9 cellular contexts compared by ENCODE assay signal in genomic region chr19:17720487-17720839, GRCh38. TPM values are rescaled to one million over a fixed set of nuclear protein-coding genes. Genes with fewer than 3 reads are reported as not detected.
DNase-seq lines count a peak whose midpoint lies in the region; ATAC-seq, FAIRE-seq and TF ChIP-seq lines count a peak whose summit lies in the region.
"Had no signal": no experiment of that assay in that cellular context is flagged by ENCODE, and none has a peak within 500 bp of the region (broad histone marks: within the 10 kb centered on the region; RNA-seq: fewer than 3 reads in every experiment).

No MANE protein-coding gene starts in this region.

- intact Hi-C loops in breast epithelium (cut with DNase I; ENCODE audit: low total_unique reads), result no loop called here
- intact Hi-C loops in left colon (cut with DNase I, micrococcal nuclease), result no loop called here

- peak overlapping the region; percentile 63 for H3K27ac Mint-ChIP-seq in HFFc6

- no peak for DNase-seq in A549 (ENCODE audit: low read depth in 1 of 2, low spot score in 1 of 2)
- no peak for DNase-seq in HFFc6
- DNase-seq in breast epithelium (ENCODE audit: low spot score in 2 of 2), result no peak
- no peak for DNase-seq in effector CD8-positive, alpha-beta T cell (lab: John Stamatoyannopoulos, UW)
- no peak for DNase-seq in left colon
- no peak for DNase-seq in A172 (ENCODE audit: low spot score)

- H3K36me3 ChIP-seq in breast epithelium (no peaks in the 10 kb centered on the region), muscle layer of duodenum (ENCODE audit: control insufficient read depth in 1 of 2, insufficient read depth in 2 of 2, low read length in 2 of 2) (peaks cover 13 to 18% of the 10 kb centered on the region in 2 donors)

- TF ChIP-seq POLR2A in A549 (IDR thresholded peaks at IDR 0.05; ENCODE audit: low read length) (no peak), breast epithelium (IDR thresholded peaks at IDR 0.05) (no peak)

- H3K4me1 ChIP-seq in A549 (peaks cover 14% of the 10 kb centered on the region), breast epithelium (peaks cover 12 to 29% of the 10 kb centered on the region in 2 donors), muscle layer of duodenum (ENCODE audit: control insufficient read depth in 1 of 2, insufficient read depth in 2 of 2, low read length in 2 of 2) (peaks cover 19 to 38% of the 10 kb centered on the region in 2 donors)

- H3K4me2 ChIP-seq in A549, result peak overlapping the region; percentile 97

- TF ChIP-seq EP300 in A549 (IDR thresholded peaks at IDR 0.05), result no peak

- H3K36me3 Mint-ChIP-seq in HFFc6 (ENCODE audit: low read depth), result peaks cover 8% of the 10 kb centered on the region; the same call in 1 of the 2 replicates

- CTCF ChIA-PET in A549 (lab: Yijun Ruan, JAX), result interaction anchor here (0.9 to 1.2 kb wide), 3 partner anchors 17 to 114 kb away, joined by 3 read pairs; no protein-coding TSS in a partner anchor

- TF ChIP-seq CTCF in A549 (IDR thresholded peaks at IDR 0.05) (no peak), HFFc6 (IDR thresholded peaks at IDR 0.05) (no peak), breast epithelium (IDR thresholded peaks at IDR 0.05) (no peak)

- 40% methylated on average over 5 of the region's 6 CpGs for WGBS in A549 (ENCODE audit: missing lambda C conversion rate)

- no peak for TF ChIP-seq RAD21 in A549 (conservative IDR thresholded peaks at IDR 0.05 in 1 of 2, IDR thresholded peaks at IDR 0.05 in 1 of 2)

- H3K9me3 ChIP-seq in A549 (no peaks in the 10 kb centered on the region), breast epithelium (no peaks in the 10 kb centered on the region), muscle layer of duodenum (ENCODE audit: control insufficient read depth in 1 of 2, low read length in 2 of 2) (no peaks in the 10 kb centered on the region)

- H3K27me3 ChIP-seq in breast epithelium, result no peaks in the 10 kb centered on the region
- no peaks in the 10 kb centered on the region for H3K27me3 ChIP-seq in muscle layer of duodenum (ENCODE audit: low read depth, low read length)

- no peaks in the 10 kb centered on the region for H3K9me3 Mint-ChIP-seq in HFFc6

- no peak for FAIRE-seq in A549 (lab: Jason Lieb, UNC)
- FAIRE-seq: colon had no signal

- POLR2A ChIA-PET in A549 (lab: Yijun Ruan, JAX), result interaction anchor here (1.3 kb wide), 1 partner anchor 17 kb away, joined by 4 read pairs; no protein-coding TSS in a partner anchor

- H3K4me3 ChIP-seq in A549, result peak overlapping the region; percentile 99
- H3K4me3 ChIP-seq in breast epithelium, result peak overlapping the region; percentile 84 to 98 (median 96)
- H3K4me3 ChIP-seq in muscle layer of duodenum (ENCODE audit: low read depth in 1 of 2, low read length in 2 of 2), result peak overlapping the region; percentile 85 to 98

- H3K4me3 Mint-ChIP-seq in HFFc6, result peak overlapping the region; percentile 92

- H3K27ac ChIP-seq in A549 (peak overlapping the region; percentile 98 to 100), breast epithelium (peak overlapping the region in 1 of 2 donors; percentile 48), muscle layer of duodenum (ENCODE audit: low read length) (peak overlapping the region; percentile 23)

- peaks cover 41% of the 10 kb centered on the region for H3K4me1 Mint-ChIP-seq in HFFc6 (ENCODE audit: low read depth)

- no peak for ATAC-seq in A549
- ATAC-seq in left colon, result no peak
- no peak for ATAC-seq in HG02759 (IDR thresholded peaks at IDR 0.05; ENCODE audit: unreplicated experiment)

- H3K27me3 Mint-ChIP-seq in HFFc6 (ENCODE audit: insufficient read depth), result no peaks in the 10 kb centered on the region; the same call in none of the 2 replicates

TF ChIP-seq in A549, 52 proteins besides CTCF, POLR2A, EP300 and RAD21:
- TF ChIP-seq FOXS1 (CRISPR knock-in tag; IDR thresholded peaks at IDR 0.05) (no peak), NR3C1 (IDR thresholded peaks at IDR 0.05) (no peak), HOXB13 (CRISPR knock-in tag; IDR thresholded peaks at IDR 0.05; ENCODE audit: low read depth) (no peak), RARB (CRISPR knock-in tag; IDR thresholded peaks at IDR 0.05) (no peak), HDAC2 (IDR thresholded peaks at IDR 0.05) (no peak), GATA3 (IDR thresholded peaks at IDR 0.05; ENCODE audit: borderline replicate concordance) (no peak)

RNA-seq across cellular contexts. Expression of gene MAP1S, which starts 1.2 kb away (rescaled TPM):
- 8.3 and 10.6 TPM in 2 replicates for polyA plus RNA-seq in A549 (2011; rRNA removed)
- 29.2 and 30.3 TPM in 2 replicates for polyA plus RNA-seq in A549 (2012; cell fraction: cytosol; rRNA removed)
- polyA plus RNA-seq in A549 (2012; cell fraction: nucleus; rRNA removed), result 56.0 and 85.3 TPM in 2 replicates
- 23.2 to 26.9 TPM (median 26.4 TPM) in 3 replicates for polyA plus RNA-seq in A549 (2017; fragmentation: RNase III; extraction: RNeasy Plus Mini Kit Qiagen cat#74134 plus additional on column Dnase treatment)
- 19.2 and 23.6 TPM in 2 replicates for polyA minus RNA-seq in A549 (2011; rRNA and poly(A)+ RNA removed)
- 10 to 100 TPM; 56.0 to 77.9 (median 68.2) TPM for total RNA-seq in HFFc6 (2021; fragmentation: NEBNext Ultra II Directional; extraction: Animal tissue kit (Norgen Biotek cat#: 25700))
- 10 to 100 TPM; 11.2 to 17.4 (median 15.4) TPM for total RNA-seq in breast epithelium
- total RNA-seq in left colon, result 10 to 100 TPM; 39.9 to 43.5 TPM
- 14.2 and 27.8 TPM in 2 replicates for total RNA-seq in A172 (2014; rRNA removed; shearing (Covaris generic))

RNA-seq across cellular contexts. Expression of gene FCHO1, which starts 30.8 kb away (rescaled TPM):
- polyA plus RNA-seq in A549 (2011; rRNA removed), result 1.7 and 2.2 TPM in 2 replicates
- 4.2 and 6.1 TPM in 2 replicates for polyA plus RNA-seq in A549 (2012; cell fraction: cytosol; rRNA removed)
- polyA plus RNA-seq in A549 (2012; cell fraction: nucleus; rRNA removed), result 9.9 and 11.3 TPM in 2 replicates
- polyA plus RNA-seq in A549 (2017; fragmentation: RNase III; extraction: RNeasy Plus Mini Kit Qiagen cat#74134 plus additional on column Dnase treatment), result 13.1 to 14.3 TPM (median 13.6 TPM) in 3 replicates
- polyA minus RNA-seq in A549 (2011; rRNA and poly(A)+ RNA removed), result 3.3 and 4.6 TPM in 2 replicates
- total RNA-seq in HFFc6 (2021; fragmentation: NEBNext Ultra II Directional; extraction: Animal tissue kit (Norgen Biotek cat#: 25700)), result 1 to 10 TPM in 1 of 6 experiments, under 1 TPM in 5; 0.31 to 1.1 (median 0.40) TPM
- 1 to 10 TPM; 1.6 to 5.3 (median 2.9) TPM for total RNA-seq in breast epithelium
- 1 to 10 TPM; 3.0 to 3.1 TPM for total RNA-seq in left colon
- 0.67 and 2.1 TPM in 2 replicates for total RNA-seq in A172 (2014; rRNA removed; shearing (Covaris generic))

RNA-seq across cellular contexts. Expression of gene UNC13A, which starts 32.3 kb away (rescaled TPM):
- polyA plus RNA-seq in A549 (2011; rRNA removed), result 4.2 and 5.5 TPM in 2 replicates
- polyA plus RNA-seq in A549 (2012; cell fraction: cytosol; rRNA removed), result 0.83 and 1.1 TPM in 2 replicates
- 3.4 and 3.9 TPM in 2 replicates for polyA plus RNA-seq in A549 (2012; cell fraction: nucleus; rRNA removed)
- polyA plus RNA-seq in A549 (2017; fragmentation: RNase III; extraction: RNeasy Plus Mini Kit Qiagen cat#74134 plus additional on column Dnase treatment), result 2.6 to 3.1 TPM (median 2.8 TPM) in 3 replicates
- 6.7 and 8.2 TPM in 2 replicates for polyA minus RNA-seq in A549 (2011; rRNA and poly(A)+ RNA removed)
- under 1 TPM; 0.07 to 0.71 (median 0.21) TPM for total RNA-seq in HFFc6 (2021; fragmentation: NEBNext Ultra II Directional; extraction: Animal tissue kit (Norgen Biotek cat#: 25700))
- total RNA-seq in breast epithelium, result under 1 TPM in 2 of 3 donors, not detected in 1; under 0.01 to 0.15 TPM
- total RNA-seq in left colon, result under 1 TPM; 0.24 to 0.28 TPM
- 0.34 and 6.2 TPM in 2 replicates for total RNA-seq in A172 (2014; rRNA removed; shearing (Covaris generic))
